1 cellular context compared by ENCODE assay signal in genomic region chr2:8541636-8542035, GRCh38.
TF ChIP-seq lines count a peak whose summit lies in the region.

No MANE protein-coding gene starts in this region.

TF ChIP-seq in GM12878, 131 proteins besides CTCF, POLR2A, EP300 and RAD21 (continued from another document):
- TF ChIP-seq PBX3 (IDR thresholded peaks at IDR 0.05; ENCODE audit: insufficient replicate concordance, low read depth, low read length) (no peak), IRF4 (IDR thresholded peaks at IDR 0.05; ENCODE audit: low read depth, low read length) (no peak), IKZF1 (conservative IDR thresholded peaks at IDR 0.05) (no peak), PAX8 (IDR thresholded peaks at IDR 0.05) (no peak), ATF7 (IDR thresholded peaks at IDR 0.05; ENCODE audit: low read depth) (no peak), NR2F1 (conservative IDR thresholded peaks at IDR 0.05) (no peak), JUND (IDR thresholded peaks at IDR 0.05; ENCODE audit: low read depth, low read length) (no peak), YY1 (IDR thresholded peaks at IDR 0.05; ENCODE audit: low read depth, low read length) (no peak), SMARCA5 (IDR thresholded peaks at IDR 0.05) (no peak), KAT2A (conservative IDR thresholded peaks at IDR 0.05; ENCODE audit: control insufficient read depth, low read depth, low read length) (no peak), TCF3 (IDR thresholded peaks at IDR 0.05; ENCODE audit: borderline replicate concordance, insufficient read depth, low read depth, low read length) (0 out of 2 replicates have a peak, but pooled peaks have one; percentile 14)
- TF ChIP-seq, protein P1, sequence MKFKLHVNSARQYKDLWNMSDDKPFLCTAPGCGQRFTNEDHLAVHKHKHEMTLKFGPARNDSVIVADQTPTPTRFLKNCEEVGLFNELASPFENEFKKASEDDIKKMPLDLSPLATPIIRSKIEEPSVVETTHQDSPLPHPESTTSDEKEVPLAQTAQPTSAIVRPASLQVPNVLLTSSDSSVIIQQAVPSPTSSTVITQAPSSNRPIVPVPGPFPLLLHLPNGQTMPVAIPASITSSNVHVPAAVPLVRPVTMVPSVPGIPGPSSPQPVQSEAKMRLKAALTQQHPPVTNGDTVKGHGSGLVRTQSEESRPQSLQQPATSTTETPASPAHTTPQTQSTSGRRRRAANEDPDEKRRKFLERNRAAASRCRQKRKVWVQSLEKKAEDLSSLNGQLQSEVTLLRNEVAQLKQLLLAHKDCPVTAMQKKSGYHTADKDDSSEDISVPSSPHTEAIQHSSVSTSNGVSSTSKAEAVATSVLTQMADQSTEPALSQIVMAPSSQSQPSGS (IDR thresholded peaks at IDR 0.05; ENCODE audit: low read length), result 0 out of 2 replicates have a peak, but pooled peaks have one; percentile 19
- TF ChIP-seq, protein P2, sequence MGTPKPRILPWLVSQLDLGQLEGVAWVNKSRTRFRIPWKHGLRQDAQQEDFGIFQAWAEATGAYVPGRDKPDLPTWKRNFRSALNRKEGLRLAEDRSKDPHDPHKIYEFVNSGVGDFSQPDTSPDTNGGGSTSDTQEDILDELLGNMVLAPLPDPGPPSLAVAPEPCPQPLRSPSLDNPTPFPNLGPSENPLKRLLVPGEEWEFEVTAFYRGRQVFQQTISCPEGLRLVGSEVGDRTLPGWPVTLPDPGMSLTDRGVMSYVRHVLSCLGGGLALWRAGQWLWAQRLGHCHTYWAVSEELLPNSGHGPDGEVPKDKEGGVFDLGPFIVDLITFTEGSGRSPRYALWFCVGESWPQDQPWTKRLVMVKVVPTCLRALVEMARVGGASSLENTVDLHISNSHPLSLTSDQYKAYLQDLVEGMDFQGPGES (IDR thresholded peaks at IDR 0.05), result no peak
- TF ChIP-seq, protein P3, sequence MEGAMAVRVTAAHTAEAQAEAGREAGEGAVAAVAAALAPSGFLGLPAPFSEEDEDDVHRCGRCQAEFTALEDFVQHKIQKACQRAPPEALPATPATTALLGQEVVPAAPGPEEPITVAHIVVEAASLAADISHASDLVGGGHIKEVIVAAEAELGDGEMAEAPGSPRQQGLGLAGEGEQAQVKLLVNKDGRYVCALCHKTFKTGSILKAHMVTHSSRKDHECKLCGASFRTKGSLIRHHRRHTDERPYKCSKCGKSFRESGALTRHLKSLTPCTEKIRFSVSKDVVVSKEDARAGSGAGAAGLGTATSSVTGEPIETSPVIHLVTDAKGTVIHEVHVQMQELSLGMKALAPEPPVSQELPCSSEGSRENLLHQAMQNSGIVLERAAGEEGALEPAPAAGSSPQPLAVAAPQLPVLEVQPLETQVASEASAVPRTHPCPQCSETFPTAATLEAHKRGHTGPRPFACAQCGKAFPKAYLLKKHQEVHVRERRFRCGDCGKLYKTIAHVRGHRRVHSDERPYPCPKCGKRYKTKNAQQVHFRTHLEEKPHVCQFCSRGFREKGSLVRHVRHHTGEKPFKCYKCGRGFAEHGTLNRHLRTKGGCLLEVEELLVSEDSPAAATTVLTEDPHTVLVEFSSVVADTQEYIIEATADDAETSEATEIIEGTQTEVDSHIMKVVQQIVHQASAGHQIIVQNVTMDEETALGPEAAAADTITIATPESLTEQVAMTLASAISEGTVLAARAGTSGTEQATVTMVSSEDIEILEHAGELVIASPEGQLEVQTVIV (IDR thresholded peaks at IDR 0.05; ENCODE audit: borderline replicate concordance, partially characterized antibody), result no peak
- TF ChIP-seq, protein P4, sequence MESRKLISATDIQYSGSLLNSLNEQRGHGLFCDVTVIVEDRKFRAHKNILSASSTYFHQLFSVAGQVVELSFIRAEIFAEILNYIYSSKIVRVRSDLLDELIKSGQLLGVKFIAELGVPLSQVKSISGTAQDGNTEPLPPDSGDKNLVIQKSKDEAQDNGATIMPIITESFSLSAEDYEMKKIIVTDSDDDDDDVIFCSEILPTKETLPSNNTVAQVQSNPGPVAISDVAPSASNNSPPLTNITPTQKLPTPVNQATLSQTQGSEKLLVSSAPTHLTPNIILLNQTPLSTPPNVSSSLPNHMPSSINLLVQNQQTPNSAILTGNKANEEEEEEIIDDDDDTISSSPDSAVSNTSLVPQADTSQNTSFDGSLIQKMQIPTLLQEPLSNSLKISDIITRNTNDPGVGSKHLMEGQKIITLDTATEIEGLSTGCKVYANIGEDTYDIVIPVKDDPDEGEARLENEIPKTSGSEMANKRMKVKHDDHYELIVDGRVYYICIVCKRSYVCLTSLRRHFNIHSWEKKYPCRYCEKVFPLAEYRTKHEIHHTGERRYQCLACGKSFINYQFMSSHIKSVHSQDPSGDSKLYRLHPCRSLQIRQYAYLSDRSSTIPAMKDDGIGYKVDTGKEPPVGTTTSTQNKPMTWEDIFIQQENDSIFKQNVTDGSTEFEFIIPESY (IDR thresholded peaks at IDR 0.05), result no peak
- TF ChIP-seq, protein P5, sequence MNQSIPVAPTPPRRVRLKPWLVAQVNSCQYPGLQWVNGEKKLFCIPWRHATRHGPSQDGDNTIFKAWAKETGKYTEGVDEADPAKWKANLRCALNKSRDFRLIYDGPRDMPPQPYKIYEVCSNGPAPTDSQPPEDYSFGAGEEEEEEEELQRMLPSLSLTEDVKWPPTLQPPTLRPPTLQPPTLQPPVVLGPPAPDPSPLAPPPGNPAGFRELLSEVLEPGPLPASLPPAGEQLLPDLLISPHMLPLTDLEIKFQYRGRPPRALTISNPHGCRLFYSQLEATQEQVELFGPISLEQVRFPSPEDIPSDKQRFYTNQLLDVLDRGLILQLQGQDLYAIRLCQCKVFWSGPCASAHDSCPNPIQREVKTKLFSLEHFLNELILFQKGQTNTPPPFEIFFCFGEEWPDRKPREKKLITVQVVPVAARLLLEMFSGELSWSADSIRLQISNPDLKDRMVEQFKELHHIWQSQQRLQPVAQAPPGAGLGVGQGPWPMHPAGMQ (IDR thresholded peaks at IDR 0.05; ENCODE audit: borderline replicate concordance), result no peak
TF ChIP-seq in GM12878: peak in this region for 2.
